ENCODE assay signal across 13 cellular contexts in the genomic region with DNA sequence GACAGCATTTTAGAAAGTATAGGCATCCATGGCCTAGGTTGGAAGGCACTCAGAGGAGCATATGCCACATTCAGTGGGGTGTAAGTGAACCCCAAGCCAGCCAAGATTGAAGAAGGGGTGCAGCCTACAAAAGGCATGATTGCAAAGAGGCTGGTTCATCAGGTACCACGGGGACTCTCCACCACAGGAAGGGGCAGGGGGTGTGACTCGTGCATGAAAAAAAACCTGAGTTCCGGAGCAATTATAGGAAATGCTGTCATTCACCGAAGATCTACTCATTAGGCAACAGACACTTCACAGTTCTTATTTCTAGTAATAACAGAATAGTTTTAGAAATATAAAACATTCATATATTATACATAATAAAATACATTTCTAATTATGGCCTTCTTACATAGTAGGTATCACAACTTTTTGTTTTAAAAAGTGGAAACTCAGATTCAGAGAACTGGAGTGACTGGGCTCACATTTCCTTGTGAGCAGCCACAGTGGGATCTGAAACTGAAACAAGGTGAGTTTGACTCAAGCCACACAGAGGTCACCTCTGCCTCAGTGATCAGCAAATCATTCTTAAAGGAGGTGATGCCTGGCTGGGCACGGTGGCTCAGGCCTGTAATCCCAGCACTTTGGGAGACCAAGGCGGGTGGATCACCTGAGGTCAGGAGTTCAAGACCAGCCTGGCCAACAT.
DNase-seq lines count a peak whose midpoint lies in the region; ATAC-seq and TF ChIP-seq lines count a peak whose summit lies in the region.
"Had no signal": no experiment of that assay in that cellular context is flagged by ENCODE, and none has a peak within 500 bp of the region (broad histone marks: within the 10 kb centered on the region; RNA-seq: fewer than 3 reads in every experiment).

No MANE protein-coding gene starts in this region.

- no peak overlapping the region for H3K4me3 Mint-ChIP-seq in endothelial cell (ENCODE audit: unreplicated experiment)
- H3K4me3 Mint-ChIP-seq: WTC11 had no signal

- intact Hi-C loops in ovary (cut with DNase I), result no loop called here

- H3K36me3 ChIP-seq in GM06990 (ENCODE audit: control insufficient read depth, insufficient read depth, low read length) (no peaks in the 10 kb centered on the region), ovary (no peaks in the 10 kb centered on the region)

- TF ChIP-seq CTCF in GM06990 (IDR thresholded peaks at IDR 0.05; ENCODE audit: insufficient read depth, low read length, poor library complexity, severe bottlenecking) (no peak), ovary (IDR thresholded peaks at IDR 0.05) (no peak), endothelial cell (IDR thresholded peaks at IDR 0.05; ENCODE audit: unreplicated experiment) (no peak)

- no peaks in the 10 kb centered on the region for H3K4me1 Mint-ChIP-seq in endothelial cell (ENCODE audit: unreplicated experiment)
- H3K4me1 Mint-ChIP-seq: WTC11 had no signal

- ATAC-seq in GM18909 (IDR thresholded peaks at IDR 0.05; ENCODE audit: poor library complexity, unreplicated experiment), result peak; percentile 95
- peak; percentile 92 for ATAC-seq in GM21825 (IDR thresholded peaks at IDR 0.05; ENCODE audit: unreplicated experiment)
- peak; percentile 75 for ATAC-seq in HG03280 (IDR thresholded peaks at IDR 0.05; ENCODE audit: unreplicated experiment)
- ATAC-seq: WTC11 had no signal

- H3K36me3 Mint-ChIP-seq in endothelial cell (ENCODE audit: low read depth, unreplicated experiment), result no peaks in the 10 kb centered on the region

- no peaks in the 10 kb centered on the region for H3K9me3 Mint-ChIP-seq in endothelial cell (ENCODE audit: unreplicated experiment)

- H3K27ac ChIP-seq in ovary, result no peak overlapping the region

- no peak for TF ChIP-seq EP300 in ovary (IDR thresholded peaks at IDR 0.05)

- H3K4me3 ChIP-seq in GM06990 (replicated peaks; ENCODE audit: low read depth, low read length), result no peak overlapping the region
- H3K4me3 ChIP-seq in ovary, result no peak overlapping the region
- H3K4me3 ChIP-seq: lung had no signal

- whole genome bisulfite sequencing in ovary, 3 donors, result 72 to 88% (median 82%) methylated on average over 6 of the region's 6 CpGs

- TF ChIP-seq POLR2A in ovary (IDR thresholded peaks at IDR 0.05), result no peak

- no peak overlapping the region for H3K27ac Mint-ChIP-seq in endothelial cell (ENCODE audit: unreplicated experiment)
- H3K27ac Mint-ChIP-seq: WTC11 had no signal

- DNase-seq in GM06990 (ENCODE audit: extremely low read depth, insufficient read length) (peak; percentile 64), ovary (no peak), DMS79 treated with DMSO at 0.1 percent for 48 hours (lab: John Stamatoyannopoulos, UW) (no peak), SHP77 (lab: John Stamatoyannopoulos, UW) (no peak), endothelial cell (ENCODE audit: low spot score) (no peak)
- DNase-seq: AML-193, GDM1, NCI-H187 treated with DMSO at 0.1 percent for 48 hours had no signal

- H3K27me3 Mint-ChIP-seq in endothelial cell (ENCODE audit: unreplicated experiment), result peaks cover 2% of the 10 kb centered on the region

- H3K4me1 ChIP-seq in ovary (ENCODE audit: insufficient read depth), result no peaks in the 10 kb centered on the region

- no peaks in the 10 kb centered on the region for H3K9me3 ChIP-seq in ovary

- H3K27me3 ChIP-seq in GM06990 (replicated peaks; ENCODE audit: control insufficient read depth, insufficient read depth, low read length) (no peaks in the 10 kb centered on the region), ovary (no peaks in the 10 kb centered on the region)
